In genomic region chr6:127641905-127642304, GRCh38 we compare ENCODE assay signal across 8 cellular contexts.
DNase-seq lines count a peak whose midpoint lies in the region; ATAC-seq, FAIRE-seq and TF ChIP-seq lines count a peak whose summit lies in the region.

No MANE protein-coding gene starts in this region.

- no peak for TF ChIP-seq POLR2A in GM12891 (IDR thresholded peaks at IDR 0.05; ENCODE audit: low read depth, low read length)

- no peaks in the 10 kb centered on the region for H3K27me3 Mint-ChIP-seq in astrocyte (ENCODE audit: low read depth, unreplicated experiment)

- H3K36me3 ChIP-seq in astrocyte (ENCODE audit: insufficient read depth, low read length) (no peaks in the 10 kb centered on the region), kidney (ENCODE audit: control insufficient read depth in 1 of 2, insufficient read depth in 2 of 2, low read length in 2 of 2) (no peaks in the 10 kb centered on the region)

- FAIRE-seq in GM12891 (lab: Jason Lieb, UNC) (peak; percentile 86), astrocyte (lab: Jason Lieb, UNC) (no peak), kidney (lab: Jason Lieb, UNC) (no peak)

- intact Hi-C loops in kidney (cut with DNase I), result no loop called here

- H3K36me3 Mint-ChIP-seq in astrocyte (ENCODE audit: low read depth, unreplicated experiment), result no peaks in the 10 kb centered on the region

- H3K4me1 ChIP-seq in astrocyte (ENCODE audit: insufficient read depth, low read length) (no peaks in the 10 kb centered on the region), kidney (ENCODE audit: control insufficient read depth in 1 of 2, insufficient read depth in 1 of 2, low read depth in 1 of 2, low read length in 2 of 2) (no peaks in the 10 kb centered on the region)

- TF ChIP-seq CTCF in AG09309 (IDR thresholded peaks at IDR 0.05; ENCODE audit: control insufficient read depth, insufficient read depth, low read depth, low read length, missing control alignments), result peak; percentile 79
- TF ChIP-seq CTCF in astrocyte (IDR thresholded peaks at IDR 0.05; ENCODE audit: insufficient read depth, low read depth, low read length), result peak; percentile 54
- TF ChIP-seq CTCF in kidney (IDR thresholded peaks at IDR 0.05; ENCODE audit: borderline replicate concordance, extremely low read depth, insufficient read depth), result peak; percentile 48

- no peaks in the 10 kb centered on the region for H3K79me2 ChIP-seq in astrocyte (ENCODE audit: insufficient read depth, low read length)

- H2AFZ ChIP-seq in astrocyte (ENCODE audit: low read depth, low read length), result peak overlapping the region; percentile 15

- H3K27ac Mint-ChIP-seq in astrocyte (ENCODE audit: unreplicated experiment), result no peak overlapping the region

- H3K9ac ChIP-seq in astrocyte (ENCODE audit: low read length), result no peak overlapping the region
- no peak overlapping the region for H3K9ac ChIP-seq in kidney (ENCODE audit: low read length in 2 of 2)

- no peaks in the 10 kb centered on the region for H3K9me3 Mint-ChIP-seq in astrocyte (ENCODE audit: unreplicated experiment)

- ATAC-seq in HG02763 (IDR thresholded peaks at IDR 0.05; ENCODE audit: unreplicated experiment), result peak; percentile 68

- H3K4me3 ChIP-seq in AG09309 (ENCODE audit: control insufficient read depth, low read depth, low read length), result no peak overlapping the region
- H3K4me3 ChIP-seq in astrocyte (ENCODE audit: insufficient read depth, low read depth, low read length), result no peak overlapping the region
- H3K4me3 ChIP-seq in kidney (ENCODE audit: low read length in 2 of 2), result no peak overlapping the region

- H3K27ac ChIP-seq in astrocyte (ENCODE audit: low read depth, low read length) (no peak overlapping the region), kidney (ENCODE audit: low read depth in 2 of 2, low read length in 2 of 2) (no peak overlapping the region)

- no peak overlapping the region for H3K4me3 Mint-ChIP-seq in astrocyte (ENCODE audit: unreplicated experiment)

- DNase-seq in AG09309 (ENCODE audit: low read depth) (peak; percentile 7), GM12891 (ENCODE audit: insufficient read length, low spot score) (peak; percentile 5), NCI-H2171 (lab: John Stamatoyannopoulos, UW) (peak; percentile 10), astrocyte (ENCODE audit: low read depth) (peak; percentile 9), kidney (no peak), NCI-H1048 (lab: John Stamatoyannopoulos, UW) (no peak), 8988T (no peak)

- H3K27me3 ChIP-seq in astrocyte (ENCODE audit: insufficient read depth, low read length), result no peaks in the 10 kb centered on the region

- H3K4me1 Mint-ChIP-seq in astrocyte (ENCODE audit: low read depth, unreplicated experiment), result no peaks in the 10 kb centered on the region

- no peaks in the 10 kb centered on the region for H3K9me3 ChIP-seq in astrocyte (ENCODE audit: insufficient read depth, low read depth, low read length)
- no peaks in the 10 kb centered on the region for H3K9me3 ChIP-seq in kidney (ENCODE audit: control insufficient read depth in 1 of 2, low read length in 2 of 2)

- no peaks in the 10 kb centered on the region for H4K20me1 ChIP-seq in astrocyte (ENCODE audit: insufficient read depth, low read length)

- H3K4me2 ChIP-seq in astrocyte (ENCODE audit: low read length), result peak overlapping the region; percentile 33

TF ChIP-seq in GM12891, 5 proteins besides CTCF, POLR2A, EP300 and RAD21:
- TF ChIP-seq TAF1 (IDR thresholded peaks at IDR 0.05; ENCODE audit: low read depth, low read length) (no peak), PAX5 (IDR thresholded peaks at IDR 0.05; ENCODE audit: insufficient read depth, low read length, severe bottlenecking) (no peak), SPI1 (IDR thresholded peaks at IDR 0.05; ENCODE audit: low read depth, low read length) (no peak), POLR2AphosphoS5 (IDR thresholded peaks at IDR 0.05; ENCODE audit: low read depth, low read length) (no peak), POU2F2 (IDR thresholded peaks at IDR 0.05; ENCODE audit: low read depth, low read length) (no peak)
TF ChIP-seq in GM12891: peak in this region for 0.

Comparison
In these comparisons a context has a peak if more than half of its experiments do, and no peak if none do; other contexts are left out.
1. DNase-seq: peak in AG09309 (single experiment), GM12891 (single experiment), NCI-H2171 (single experiment) and astrocyte (single experiment); none in kidney (single experiment), NCI-H1048 (single experiment) and 8988T (single experiment).
2. Peak in every context shown above with its lines, with median percentiles within 50 percentile points of each other: CTCF ChIP-seq.